1 cellular context compared by ENCODE assay signal in genomic region chr10:105837951-105838350, GRCh38.
TF ChIP-seq lines count a peak whose summit lies in the region.

No MANE protein-coding gene starts in this region.

TF ChIP-seq in HepG2, 621 proteins besides CTCF, POLR2A, EP300 and RAD21 (continued from another document):
- TF ChIP-seq PBX2 (CRISPR knock-in tag; IDR thresholded peaks at IDR 0.05), result no peak
- no peak for TF ChIP-seq SP2 (CRISPR knock-in tag; IDR thresholded peaks at IDR 0.05)
- no peak for TF ChIP-seq ZNF598 (CRISPR knock-in tag; IDR thresholded peaks at IDR 0.05; ENCODE audit: borderline replicate concordance)
- no peak for TF ChIP-seq POGK (CRISPR knock-in tag; conservative IDR thresholded peaks at IDR 0.05)
- no peak for TF ChIP-seq SALL1 (CRISPR knock-in tag; IDR thresholded peaks at IDR 0.05)
- TF ChIP-seq GPBP1L1 (CRISPR knock-in tag; IDR thresholded peaks at IDR 0.05), result no peak
- no peak for TF ChIP-seq REXO4 (CRISPR knock-in tag; IDR thresholded peaks at IDR 0.05; ENCODE audit: borderline replicate concordance)
- TF ChIP-seq HBP1 (CRISPR knock-in tag; IDR thresholded peaks at IDR 0.05; ENCODE audit: low read depth), result no peak
- TF ChIP-seq ZNF276 (CRISPR knock-in tag; IDR thresholded peaks at IDR 0.05; ENCODE audit: low read depth), result no peak
TF ChIP-seq in HepG2: peak in this region for 0.
